In genomic region chr14:100683578-100683977, GRCh38 we compare ENCODE assay signal across 18 cellular contexts. TPM values are rescaled to one million over a fixed set of nuclear protein-coding genes. Genes with fewer than 3 reads are reported as not detected.
"Had no signal": no experiment of that assay in that cellular context is flagged by ENCODE, and none has a peak within 500 bp of the region (broad histone marks: within the 10 kb centered on the region; RNA-seq: fewer than 3 reads in every experiment).

No MANE protein-coding gene starts in this region.

- H3K27me3 ChIP-seq: neural progenitor cell, thyroid gland had no signal

- H3K36me3 ChIP-seq: neural progenitor cell, thyroid gland had no signal

- H3K27ac ChIP-seq: neural progenitor cell, parathyroid adenoma, thyroid gland, VCaP had no signal

- H3K27ac Mint-ChIP-seq: activated CD4-positive, alpha-beta memory T cell treated with anti-CD3 and anti-CD28 coated beads, Interleukin-2, amount 10 ng/mL, durations not matched to agents 7 days and 5 days; activated naive CD8-positive, alpha-beta T cell treated with anti-CD3 and anti-CD28 coated beads for 36 hours; endodermal cell had no signal

- H3K4me1 ChIP-seq: parathyroid adenoma, thyroid gland had no signal

- H3K9me3 Mint-ChIP-seq: activated CD4-positive, alpha-beta memory T cell treated with anti-CD3 and anti-CD28 coated beads, Interleukin-2, amount 10 ng/mL, durations not matched to agents 7 days and 5 days; activated naive CD8-positive, alpha-beta T cell treated with anti-CD3 and anti-CD28 coated beads for 36 hours; neural progenitor cell had no signal

- H3K9me3 ChIP-seq: thyroid gland had no signal

- H3K4me3 Mint-ChIP-seq: activated CD4-positive, alpha-beta memory T cell treated with anti-CD3 and anti-CD28 coated beads, Interleukin-2, amount 10 ng/mL, durations not matched to agents 7 days and 5 days; activated naive CD8-positive, alpha-beta T cell treated with anti-CD3 and anti-CD28 coated beads for 36 hours; endodermal cell; neural progenitor cell had no signal

- H3K4me1 Mint-ChIP-seq: activated CD4-positive, alpha-beta memory T cell treated with anti-CD3 and anti-CD28 coated beads, Interleukin-2, amount 10 ng/mL, durations not matched to agents 7 days and 5 days; activated naive CD8-positive, alpha-beta T cell treated with anti-CD3 and anti-CD28 coated beads for 36 hours; endodermal cell had no signal

- H3K36me3 Mint-ChIP-seq: activated naive CD8-positive, alpha-beta T cell treated with anti-CD3 and anti-CD28 coated beads for 36 hours; neural progenitor cell had no signal

- DNase-seq: activated CD4-positive, alpha-beta memory T cell treated with anti-CD3 and anti-CD28 coated beads, Interleukin-2, amount 10 ng/mL, durations not matched to agents 7 days and 5 days; activated gamma-delta T cell; activated naive CD8-positive, alpha-beta T cell treated with anti-CD3 and anti-CD28 coated beads for 36 hours; activated T-cell treated with anti-CD3 and anti-CD28 coated beads, Interleukin-2, amount 50 U/mL, for 48 hours; endodermal cell; hippocampal formation; retina; small intestine; thyroid gland had no signal

- H3K27me3 Mint-ChIP-seq: activated CD4-positive, alpha-beta memory T cell treated with anti-CD3 and anti-CD28 coated beads, Interleukin-2, amount 10 ng/mL, durations not matched to agents 7 days and 5 days; activated naive CD8-positive, alpha-beta T cell treated with anti-CD3 and anti-CD28 coated beads for 36 hours had no signal

- H3K4me3 ChIP-seq: neural progenitor cell, thyroid gland had no signal

RNA-seq across cellular contexts. Expression of gene DLK1, which starts 43.1 kb away (rescaled TPM):
- total RNA-seq: activated CD4-positive, alpha-beta memory T cell treated with anti-CD3 and anti-CD28 coated beads, Interleukin-2, amount 10 ng/mL, durations not matched to agents 7 days and 5 days; activated naive CD8-positive, alpha-beta T cell treated with anti-CD3 and anti-CD28 coated beads for 36 hours; dermis microvascular lymphatic vessel endothelial cell; glomerular endothelial cell; kidney epithelial cell; lower leg skin; mesenteric fat pad; myocyte had no signal
